ENCODE assay signal across 8 cellular contexts in the genomic region with DNA sequence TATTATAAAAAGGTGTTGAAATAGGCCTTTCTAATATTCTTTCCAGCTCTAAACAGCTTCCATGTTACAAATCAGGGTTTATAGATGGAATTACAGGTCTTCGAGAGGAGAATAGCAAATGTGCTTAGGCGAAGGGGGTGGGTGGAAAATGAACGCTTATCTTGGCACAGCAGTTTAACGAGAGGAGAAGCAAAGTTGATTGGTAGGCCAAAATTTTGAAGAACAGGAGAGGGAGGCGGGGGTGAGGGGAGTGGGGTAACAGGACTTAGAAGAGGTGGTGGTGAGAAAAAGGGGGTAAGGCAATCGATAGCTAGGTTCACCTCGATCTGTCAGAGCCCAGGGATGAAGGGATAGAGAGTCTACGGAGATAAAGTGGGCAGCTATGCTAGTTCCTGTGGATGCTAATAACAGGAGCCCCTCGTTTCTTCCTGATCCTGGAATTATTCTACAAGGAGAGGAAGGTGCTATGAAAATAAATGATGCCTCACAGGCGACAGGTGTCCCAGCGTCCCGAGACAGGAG. TPM values are rescaled to one million over a fixed set of nuclear protein-coding genes. Genes with fewer than 3 reads are reported as not detected.
DNase-seq lines count a peak whose midpoint lies in the region; ATAC-seq and TF ChIP-seq lines count a peak whose summit lies in the region.

No MANE protein-coding gene starts in this region.

- in situ Hi-C loops in G401 (cut with HindIII; ENCODE audit: low sequenced_read_pairs): no loop called here

- TF ChIP-seq POLR2A in esophagus squamous epithelium (IDR thresholded peaks at IDR 0.05): no peak

- H3K27ac ChIP-seq in VCaP: peak overlapping the region; percentile 87
- peak overlapping the region; percentile 92 to 99 (median 96) for H3K27ac ChIP-seq in esophagus squamous epithelium
- H3K27ac ChIP-seq in neutrophil: peak overlapping the region; percentile 94

- H3K4me3 ChIP-seq in GM12864 (ENCODE audit: low read depth, low read length) (peak overlapping the region; percentile 78), esophagus squamous epithelium (peak overlapping the region; percentile 68 to 96 (median 84)), neutrophil (ENCODE audit: low read depth in 1 of 2, low read length in 1 of 2) (peak overlapping the region; percentile 83 to 94)

- no peak for DNase-seq in GM12864 (ENCODE audit: low read depth)
- DNase-seq in esophagus squamous epithelium (lab: John Stamatoyannopoulos, UW): no peak
- DNase-seq in DMS153 (lab: John Stamatoyannopoulos, UW): no peak
- no peak for DNase-seq in COR-L47 (lab: John Stamatoyannopoulos, UW)
- DNase-seq in G401 (ENCODE audit: low spot score): no peak

- ATAC-seq in HG02981 (IDR thresholded peaks at IDR 0.05; ENCODE audit: unreplicated experiment): peak; percentile 2

- no peaks in the 10 kb centered on the region for H3K9me3 ChIP-seq in esophagus squamous epithelium
- H3K9me3 ChIP-seq in neutrophil: no peaks in the 10 kb centered on the region

- TF ChIP-seq CTCF in GM12864 (IDR thresholded peaks at IDR 0.05; ENCODE audit: low read depth, low read length, missing control alignments): no peak
- no peak for TF ChIP-seq CTCF in VCaP (conservative IDR thresholded peaks at IDR 0.05)
- no peak for TF ChIP-seq CTCF in esophagus squamous epithelium (IDR thresholded peaks at IDR 0.05)
- TF ChIP-seq CTCF in neutrophil (IDR thresholded peaks at IDR 0.05): no peak

- H3K4me1 ChIP-seq in esophagus squamous epithelium (peaks cover 12 to 46% (median 26%) of the 10 kb centered on the region in 3 donors), neutrophil (ENCODE audit: control insufficient read depth in 1 of 2, insufficient read depth in 1 of 2, low read depth in 1 of 2, low read length in 1 of 2) (peaks cover 18 to 23% of the 10 kb centered on the region in 2 experiments)

- WGBS in esophagus squamous epithelium, 2 donors: 2% methylated on average over 9 to 12 of the region's 12 CpGs

- intact Hi-C loops in esophagus squamous epithelium (cut with DNase I): no loop called here

- H3K27me3 ChIP-seq in esophagus squamous epithelium (no peaks in the 10 kb centered on the region), neutrophil (no peaks in the 10 kb centered on the region)

- H3K36me3 ChIP-seq in esophagus squamous epithelium: peaks cover 0 to 46% (median 11%) of the 10 kb centered on the region in 3 donors
- peaks cover 26% of the 10 kb centered on the region for H3K36me3 ChIP-seq in neutrophil

RNA-seq across cellular contexts. Expression of gene ANKRA2, which starts 0.7 kb away (rescaled TPM):
- 10 to 100 TPM in 3 of 4 donors, 1 to 10 TPM in 1; 7.1 to 35.3 (median 15.2) TPM for total RNA-seq in esophagus squamous epithelium
- total RNA-seq in G401 (2014; rRNA removed; shearing (Covaris generic)): 21.8 and 26.2 TPM in 2 replicates

RNA-seq across cellular contexts. Expression of gene UTP15, which starts 0.8 kb away (rescaled TPM):
- 10 to 100 TPM; 12.8 to 31.7 (median 24.1) TPM for total RNA-seq in esophagus squamous epithelium
- 17.7 and 20.0 TPM in 2 replicates for total RNA-seq in G401 (2014; rRNA removed; shearing (Covaris generic))
